11 cellular contexts compared by ENCODE assay signal in genomic region chr17:65345261-65346060, GRCh38.
A peak's percentile ranks its signal among the peaks of the same experiment; 100 is the strongest.
DNase-seq lines count a peak whose midpoint lies in the region; ATAC-seq and TF ChIP-seq lines count a peak whose summit lies in the region.
"Had no signal": no experiment of that assay in that cellular context is flagged by ENCODE, and none has a peak within 500 bp of the region (broad histone marks: within the 10 kb centered on the region; RNA-seq: fewer than 3 reads in every experiment).

No MANE protein-coding gene starts in this region.

- DNase-seq in HT1080 (ENCODE audit: low read depth) (peak; percentile 57), activated T-cell treated with anti-CD3 and anti-CD28 coated beads for 4 hours (peak; percentile 28), fibroblast of peridontal ligament (ENCODE audit: extremely low read depth) (peak; percentile 20), DMS79 treated with DMSO at 0.1 percent for 48 hours (lab: John Stamatoyannopoulos, UW) (no peak), Caco-2 (no peak)
- DNase-seq in stimulated activated CD4-positive, alpha-beta T cell treated with anti-CD3 and anti-CD28 coated beads, TNF-alpha, amount 100 ng/mL, for 4 hours (ENCODE audit: low read depth in 3 of 3), result peak in 2 of 3 experiments; percentile 9 to 16
- DNase-seq: activated CD8-positive, alpha-beta memory T cell treated with anti-CD3 and anti-CD28 coated beads, Interleukin-2, amount 10 ng/mL, durations not matched to agents 7 days and 5 days; NCI-H2081 treated with DMSO at 0.1 percent for 48 hours; T-helper 17 cell had no signal

- CTCF ChIA-PET in Caco-2 (lab: Charles Lee), result interaction anchor here (0.7 kb wide), 1 partner anchor 859 kb away, joined by 5 read pairs; no protein-coding TSS in a partner anchor

- POLR2A ChIA-PET in Caco-2 (lab: Charles Lee), result no interaction called here

- H3K4me1 ChIP-seq in Caco-2, result no peaks in the 10 kb centered on the region

- H3K27me3 Mint-ChIP-seq in Caco-2 (ENCODE audit: insufficient read depth, unreplicated experiment), result peaks cover 12% of the 10 kb centered on the region

- no peak overlapping the region for H3K27ac Mint-ChIP-seq in Caco-2 (ENCODE audit: unreplicated experiment)
- H3K27ac Mint-ChIP-seq: activated CD8-positive, alpha-beta memory T cell treated with anti-CD3 and anti-CD28 coated beads, Interleukin-2, amount 10 ng/mL, durations not matched to agents 7 days and 5 days; T-helper 17 cell had no signal

- ATAC-seq in HG03460 (IDR thresholded peaks at IDR 0.05; ENCODE audit: unreplicated experiment), result no peak
- ATAC-seq: activated CD8-positive, alpha-beta memory T cell treated with anti-CD3 and anti-CD28 coated beads, Interleukin-2, amount 10 ng/mL, durations not matched to agents 7 days and 5 days; GM12878; T-helper 17 cell had no signal

- intact Hi-C loops in Caco-2 (cut with micrococcal nuclease; ENCODE audit: unreplicated experiment), result no loop called here

- peaks cover 8% of the 10 kb centered on the region; the same call in 1 of the 2 replicates for H3K9me3 ChIP-seq in Caco-2

- peaks cover 5% of the 10 kb centered on the region for H3K4me1 Mint-ChIP-seq in Caco-2 (ENCODE audit: low read depth, unreplicated experiment)
- H3K4me1 Mint-ChIP-seq: activated CD8-positive, alpha-beta memory T cell treated with anti-CD3 and anti-CD28 coated beads, Interleukin-2, amount 10 ng/mL, durations not matched to agents 7 days and 5 days; T-helper 17 cell had no signal

- peaks cover 13% of the 10 kb centered on the region for H3K9me3 Mint-ChIP-seq in Caco-2 (ENCODE audit: unreplicated experiment)

- no peaks in the 10 kb centered on the region for H3K27me3 ChIP-seq in Caco-2 (replicated peaks; ENCODE audit: control insufficient read depth, insufficient read depth, low read length)

- H3K36me3 ChIP-seq in Caco-2 (ENCODE audit: control insufficient read depth, insufficient read depth, low read length), result no peaks in the 10 kb centered on the region

- TF ChIP-seq CTCF in Caco-2 (IDR thresholded peaks at IDR 0.05; ENCODE audit: insufficient read depth in 1 of 2, low read depth in 1 of 2, low read length in 1 of 2, severe bottlenecking in 1 of 2, unreplicated experiment in 1 of 2), result no peak

- no peak overlapping the region for H3K4me3 ChIP-seq in Caco-2 (ENCODE audit: low read depth, low read length)
- H3K4me3 ChIP-seq: GM12878 had no signal

- H3K4me3 Mint-ChIP-seq in Caco-2 (ENCODE audit: unreplicated experiment), result no peak overlapping the region
- H3K4me3 Mint-ChIP-seq: activated CD8-positive, alpha-beta memory T cell treated with anti-CD3 and anti-CD28 coated beads, Interleukin-2, amount 10 ng/mL, durations not matched to agents 7 days and 5 days; T-helper 17 cell had no signal

- no TSS peak for BruUV-seq in Caco-2 (replicated peaks; lab: Mats Ljungman, UMichigan)

- H3K36me3 Mint-ChIP-seq in Caco-2 (ENCODE audit: insufficient read depth, unreplicated experiment), result no peaks in the 10 kb centered on the region

Comparison
In these comparisons a context has a peak if more than half of its experiments do, and no peak if none do; other contexts are left out.
1. DNase-seq: peak in HT1080 (single experiment), activated T-cell treated with anti-CD3 and anti-CD28 coated beads for 4 hours (single experiment), fibroblast of peridontal ligament (single experiment) and stimulated activated CD4-positive, alpha-beta T cell treated with anti-CD3 and anti-CD28 coated beads, TNF-alpha, amount 100 ng/mL, for 4 hours (2 of 3); none in DMS79 treated with DMSO at 0.1 percent for 48 hours (single experiment) and Caco-2 (0 of 2).